In genomic region chr3:33403756-33404155, GRCh38 we compare ENCODE assay signal across 23 cellular contexts.
"Had no signal": no experiment of that assay in that cellular context is flagged by ENCODE, and none has a peak within 500 bp of the region (broad histone marks: within the 10 kb centered on the region; RNA-seq: fewer than 3 reads in every experiment).

No MANE protein-coding gene starts in this region.

- H3K27ac ChIP-seq: colonic mucosa, dorsolateral prefrontal cortex, esophagus muscularis mucosa, hepatocyte, left ventricle myocardium inferior, ovary, prostate gland, stomach, transverse colon, vagina, VCaP had no signal

- H3K27me3 Mint-ChIP-seq: activated CD4-positive, alpha-beta T cell treated with anti-CD3 and anti-CD28 coated beads, Interleukin-2, amount 10 ng/mL, durations not matched to agents 7 days and 5 days; activated naive CD4-positive, alpha-beta T cell treated with anti-CD3 and anti-CD28 coated beads, Interleukin-2, amount 50 U/mL, for 24 hours had no signal

- H3K4me3 Mint-ChIP-seq: activated CD4-positive, alpha-beta T cell treated with anti-CD3 and anti-CD28 coated beads, Interleukin-2, amount 10 ng/mL, durations not matched to agents 7 days and 5 days; activated CD8-positive, alpha-beta T cell treated with anti-CD3 and anti-CD28 coated beads, Interleukin-2, amount 10 ng/mL, durations not matched to agents 7 days and 5 days; activated naive CD4-positive, alpha-beta T cell treated with anti-CD3 and anti-CD28 coated beads, Interleukin-2, amount 50 U/mL, for 24 hours; immature natural killer cell; natural killer cell had no signal

- H2AFZ ChIP-seq: hepatocyte had no signal

- H3K4me3 ChIP-seq: colonic mucosa, dorsolateral prefrontal cortex, esophagus muscularis mucosa, hepatocyte, left ventricle myocardium inferior, ovary, prostate gland, stomach, transverse colon, vagina had no signal

- H3K27ac Mint-ChIP-seq: activated CD4-positive, alpha-beta T cell treated with anti-CD3 and anti-CD28 coated beads, Interleukin-2, amount 10 ng/mL, durations not matched to agents 7 days and 5 days; activated CD8-positive, alpha-beta T cell treated with anti-CD3 and anti-CD28 coated beads, Interleukin-2, amount 10 ng/mL, durations not matched to agents 7 days and 5 days; activated naive CD4-positive, alpha-beta T cell treated with anti-CD3 and anti-CD28 coated beads, Interleukin-2, amount 50 U/mL, for 24 hours; natural killer cell had no signal

- H3K4me1 ChIP-seq: colonic mucosa, esophagus muscularis mucosa, left ventricle myocardium inferior, prostate gland, stomach, transverse colon, vagina had no signal

- H3K9me3 ChIP-seq: colonic mucosa, esophagus muscularis mucosa, left ventricle myocardium inferior, ovary, prostate gland, stomach, transverse colon, vagina had no signal

- DNase-seq: activated CD4-positive, alpha-beta T cell treated with anti-CD3 and anti-CD28 coated beads, Interleukin-2, amount 10 ng/mL, durations not matched to agents 7 days and 5 days; activated CD4-positive, CD25-positive, alpha-beta regulatory T cell treated with anti-CD3 and anti-CD28 coated beads, Interleukin-2, amount 50 U/mL, for 72 hours; activated CD8-positive, alpha-beta T cell treated with anti-CD3 and anti-CD28 coated beads, Interleukin-2, amount 10 ng/mL, durations not matched to agents 7 days and 5 days; activated gamma-delta T cell treated with Interleukin-2 at 50 U/mL for 16 hours; aorta; colonic mucosa; dorsolateral prefrontal cortex; glutamatergic neuron; immature natural killer cell; left ventricle myocardium inferior; natural killer cell; ovary; stimulated activated CD4-positive, alpha-beta T cell treated with anti-CD3 and anti-CD28 coated beads, Interleukin-4, amount 100 ng/mL, for 4 hours; stomach; transverse colon had no signal

- H3K36me3 ChIP-seq: colonic mucosa, ovary, prostate gland had no signal

- FAIRE-seq: bronchial epithelial cell, frontal cortex had no signal

- H3K4me1 Mint-ChIP-seq: activated CD4-positive, alpha-beta T cell treated with anti-CD3 and anti-CD28 coated beads, Interleukin-2, amount 10 ng/mL, durations not matched to agents 7 days and 5 days; activated naive CD4-positive, alpha-beta T cell treated with anti-CD3 and anti-CD28 coated beads, Interleukin-2, amount 50 U/mL, for 24 hours; natural killer cell had no signal

- H3K4me2 ChIP-seq: hepatocyte had no signal

- ATAC-seq: activated CD8-positive, alpha-beta T cell treated with anti-CD3 and anti-CD28 coated beads, Interleukin-2, amount 10 ng/mL, durations not matched to agents 7 days and 5 days; natural killer cell had no signal

- H3K9me3 Mint-ChIP-seq: activated CD4-positive, alpha-beta T cell treated with anti-CD3 and anti-CD28 coated beads, Interleukin-2, amount 10 ng/mL, durations not matched to agents 7 days and 5 days; activated naive CD4-positive, alpha-beta T cell treated with anti-CD3 and anti-CD28 coated beads, Interleukin-2, amount 50 U/mL, for 24 hours; immature natural killer cell; natural killer cell had no signal

- H3K27me3 ChIP-seq: colonic mucosa, dorsolateral prefrontal cortex, esophagus muscularis mucosa, hepatocyte, ovary, stomach, transverse colon, vagina had no signal

- H3K79me2 ChIP-seq: hepatocyte had no signal
